In genomic region chr6:26474439-26474881, GRCh38 we compare ENCODE assay signal across 9 cellular contexts. TPM values are rescaled to one million over a fixed set of nuclear protein-coding genes. Genes with fewer than 3 reads are reported as not detected.
A peak's percentile ranks its signal among the peaks of the same experiment; 100 is the strongest.
DNase-seq lines count a peak whose midpoint lies in the region; ATAC-seq, FAIRE-seq and TF ChIP-seq lines count a peak whose summit lies in the region.
"Had no signal": no experiment of that assay in that cellular context is flagged by ENCODE, and none has a peak within 500 bp of the region (broad histone marks: within the 10 kb centered on the region; RNA-seq: fewer than 3 reads in every experiment).

No MANE protein-coding gene starts in this region.

- intact Hi-C loops in heart left ventricle (cut with DNase I), result loop anchor here in 2 of 10 donors (5.0 kb wide), 1 partner anchor 48 kb away; no protein-coding TSS in a partner anchor
- intact Hi-C loops in spleen (cut with DNase I; ENCODE audit: low total_unique reads), result no loop called here

- peaks cover 40% of the 10 kb centered on the region for H3K4me1 Mint-ChIP-seq in T-helper 17 cell

- H3K36me3 Mint-ChIP-seq in T-helper 17 cell (ENCODE audit: low read depth), result peaks cover 2% of the 10 kb centered on the region

- POLR2A ChIA-PET in HEK293 (lab: Yijun Ruan, JAX), result interaction anchor here (0.9 to 1.9 kb wide), 12 partner anchors 10 to 258 kb away, joined by 3 to 14 read pairs (median 4); partner anchors contain the start of genes BTN2A1 and HMGN4

- DNase-seq in T-helper 17 cell, result no peak
- DNase-seq in heart left ventricle, result no peak
- no peak for DNase-seq in spleen
- no peak for DNase-seq in EL
- DNase-seq in SK-N-DZ (ENCODE audit: low spot score), result no peak
- no peak for DNase-seq in HTR-8/SVneo (ENCODE audit: insufficient read length, low spot score)

- H3K9me3 ChIP-seq in HEK293 (ENCODE audit: control insufficient read depth, insufficient read depth, low read depth, low read length), result no peaks in the 10 kb centered on the region
- H3K9me3 ChIP-seq in T-helper 17 cell (ENCODE audit: control insufficient read depth, low read length, poor library complexity, severe bottlenecking), result no peaks in the 10 kb centered on the region
- H3K9me3 ChIP-seq in heart left ventricle, result peaks cover 0 to 11% (median 0%) of the 10 kb centered on the region in 12 donors
- H3K9me3 ChIP-seq in spleen, result peaks cover 0 to 14% (median 12%) of the 10 kb centered on the region in 8 donors

- H3K27ac ChIP-seq in HEK293 (ENCODE audit: extremely low read depth, low read depth, low read length), result peak overlapping the region; percentile 76
- H3K27ac ChIP-seq in heart left ventricle, result peak overlapping the region; percentile 84 to 97 (median 88)
- peak overlapping the region; percentile 93 to 99 (median 96) for H3K27ac ChIP-seq in spleen

- no peaks in the 10 kb centered on the region for H3K27me3 Mint-ChIP-seq in T-helper 17 cell

- H3K4me3 ChIP-seq in HEK293 (ENCODE audit: low read depth, low read length), result peak overlapping the region; percentile 45
- H3K4me3 ChIP-seq in heart left ventricle, result peak overlapping the region; percentile 4 to 62 (median 50)
- peak overlapping the region; percentile 22 to 68 (median 36) for H3K4me3 ChIP-seq in spleen

- no peak for TF ChIP-seq POLR2A in heart left ventricle (IDR thresholded peaks at IDR 0.05)
- no peak for TF ChIP-seq POLR2A in spleen (IDR thresholded peaks at IDR 0.05)

- H3K4me3 Mint-ChIP-seq in T-helper 17 cell, result peak overlapping the region; percentile 95

- H3K36me3 ChIP-seq in HEK293 (ENCODE audit: control insufficient read depth in 2 of 2, insufficient read depth in 1 of 2, low read length in 2 of 2) (no peaks in the 10 kb centered on the region), heart left ventricle (peaks cover 0 to 7% (median 2%) of the 10 kb centered on the region in 9 donors), spleen (peaks cover 0 to 14% (median 8%) of the 10 kb centered on the region in 6 donors)

- H3K4me1 ChIP-seq in HEK293 (ENCODE audit: control insufficient read depth, insufficient read depth, low read length), result peaks cover 8% of the 10 kb centered on the region
- peaks cover 0 to 55% (median 7%) of the 10 kb centered on the region in 12 donors for H3K4me1 ChIP-seq in heart left ventricle
- peaks cover 24 to 63% (median 56%) of the 10 kb centered on the region in 6 donors for H3K4me1 ChIP-seq in spleen

- TF ChIP-seq CTCF in HEK293 (tag by site-specific recombination; IDR thresholded peaks at IDR 0.05) (no peak), heart left ventricle (IDR thresholded peaks at IDR 0.05) (no peak), spleen (IDR thresholded peaks at IDR 0.05 in 8 of 11, conservative IDR thresholded peaks at IDR 0.05 in 3 of 11) (peak in 1 of 11 experiments; percentile 1)

- no peak for FAIRE-seq in HTR-8/SVneo (lab: Jason Lieb, UNC)

- peak overlapping the region; percentile 99 for H3K27ac Mint-ChIP-seq in T-helper 17 cell

- H3K27me3 ChIP-seq in heart left ventricle (no peaks in the 10 kb centered on the region), spleen (replicated peaks in 1 of 7) (no peaks in the 10 kb centered on the region)

- ATAC-seq in T-helper 17 cell, result peak; percentile 9
- peak in 1 of 4 donors; percentile 10 for ATAC-seq in heart left ventricle
- no peak for ATAC-seq in GM21390 (IDR thresholded peaks at IDR 0.05; ENCODE audit: unreplicated experiment)

- CTCF ChIA-PET in HEK293 (lab: Yijun Ruan, JAX), result interaction anchor here (0.6 to 1.5 kb wide), 5 partner anchors 10 to 133 kb away, joined by 3 to 8 read pairs (median 5); no protein-coding TSS in a partner anchor

- 27 to 50% (median 44%) methylated on average over 2 of the region's 2 CpGs for WGBS in heart left ventricle, 4 donors
- WGBS in spleen, 5 donors, result 34 to 72% (median 55%) methylated on average over 2 of the region's 2 CpGs

TF ChIP-seq in HEK293, 187 proteins besides CTCF, POLR2A, EP300 and RAD21 (continues in another document):
- TF ChIP-seq ZNF624 (tag by site-specific recombination; IDR thresholded peaks at IDR 0.05), result no peak
- TF ChIP-seq PRDM1 (tag by site-specific recombination; IDR thresholded peaks at IDR 0.05), result peak; percentile 57; the same call in 1 of the 2 replicates
- no peak for TF ChIP-seq ZNF837 (tag by site-specific recombination; IDR thresholded peaks at IDR 0.05)
- no peak for TF ChIP-seq ZNF350 (tag by site-specific recombination; IDR thresholded peaks at IDR 0.05)
- TF ChIP-seq, protein P1, sequence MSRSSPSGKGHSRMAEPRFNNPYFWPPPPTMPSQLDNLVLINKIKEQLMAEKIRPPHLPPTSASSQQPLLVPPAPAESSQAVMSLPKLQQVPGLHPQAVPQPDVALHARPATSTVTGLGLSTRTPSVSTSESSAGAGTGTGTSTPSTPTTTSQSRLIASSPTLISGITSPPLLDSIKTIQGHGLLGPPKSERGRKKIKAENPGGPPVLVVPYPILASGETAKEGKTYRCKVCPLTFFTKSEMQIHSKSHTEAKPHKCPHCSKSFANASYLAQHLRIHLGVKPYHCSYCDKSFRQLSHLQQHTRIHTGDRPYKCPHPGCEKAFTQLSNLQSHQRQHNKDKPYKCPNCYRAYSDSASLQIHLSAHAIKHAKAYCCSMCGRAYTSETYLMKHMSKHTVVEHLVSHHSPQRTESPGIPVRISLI (tag by site-specific recombination; IDR thresholded peaks at IDR 0.05), result 0 out of 2 replicates have a peak, but pooled peaks have one; percentile 41
- no peak for TF ChIP-seq ZBTB1 (tag by site-specific recombination; IDR thresholded peaks at IDR 0.05)
- peak; percentile 54 for TF ChIP-seq ZBTB17 (tag by site-specific recombination; IDR thresholded peaks at IDR 0.05)
- TF ChIP-seq ZNF785 (tag by site-specific recombination; IDR thresholded peaks at IDR 0.05), result no peak
- TF ChIP-seq PRDM10 (tag by site-specific recombination; IDR thresholded peaks at IDR 0.05), result peak; percentile 9; the same call in 1 of the 2 replicates
- TF ChIP-seq ZNF292 (tag by site-specific recombination; IDR thresholded peaks at IDR 0.05; ENCODE audit: borderline replicate concordance, low read depth), result no peak
- TF ChIP-seq ZNF610 (tag by site-specific recombination; IDR thresholded peaks at IDR 0.05; ENCODE audit: borderline replicate concordance), result no peak
- TF ChIP-seq SP2 (tag by site-specific recombination; IDR thresholded peaks at IDR 0.05), result no peak
- peak; percentile 76 for TF ChIP-seq ZNF335 (tag by site-specific recombination; conservative IDR thresholded peaks at IDR 0.05)
- 0 out of 2 replicates have a peak, but pooled peaks have one; percentile 7 for TF ChIP-seq ZNF2 (tag by site-specific recombination; IDR thresholded peaks at IDR 0.05)
- TF ChIP-seq ZNF777 (tag by site-specific recombination; IDR thresholded peaks at IDR 0.05; ENCODE audit: borderline replicate concordance), result no peak
- TF ChIP-seq ZNF19 (tag by site-specific recombination; IDR thresholded peaks at IDR 0.05; ENCODE audit: low read depth), result no peak
- TF ChIP-seq ZNF660 (tag by site-specific recombination; IDR thresholded peaks at IDR 0.05), result peak; percentile 75; the same call in 1 of the 2 replicates
- TF ChIP-seq ZNF76 (tag by site-specific recombination; IDR thresholded peaks at IDR 0.05; ENCODE audit: borderline replicate concordance, low read depth), result no peak
- no peak for TF ChIP-seq SALL2 (tag by site-specific recombination; IDR thresholded peaks at IDR 0.05; ENCODE audit: borderline replicate concordance)
- no peak for TF ChIP-seq GLI4 (tag by site-specific recombination; IDR thresholded peaks at IDR 0.05)

RNA-seq across cellular contexts. Expression of gene BTN2A1, which starts 16.7 kb away (rescaled TPM):
- total RNA-seq in T-helper 17 cell (10 to 100 TPM; 25.9 to 27.9 TPM), heart left ventricle (10 to 100 TPM in 7 of 9 donors, 1 to 10 TPM in 2; 9.2 to 26.2 (median 14.8) TPM), spleen (10 to 100 TPM; 31.7 to 50.8 (median 41.4) TPM)
- polyA plus RNA-seq in heart left ventricle (10 to 100 TPM in 1 of 2 donors, 1 to 10 TPM in 1; 6.6 to 26.7 TPM), spleen (10 to 100 TPM; 17.0 to 31.4 (median 29.8) TPM)
- 17.2 and 17.9 TPM in 2 replicates for polyA plus RNA-seq in SK-N-DZ (2014; cell fraction: cytosol; rRNA removed)
- polyA plus RNA-seq in SK-N-DZ (2014; cell fraction: nucleus; rRNA removed), result 19.9 and 23.3 TPM in 2 replicates

RNA-seq across cellular contexts. Expression of gene BTN1A1, which starts 25.6 kb away (rescaled TPM):
- total RNA-seq in T-helper 17 cell, result under 1 TPM in 1 of 2 donors, not detected in 1; 0.10 TPM
- total RNA-seq in heart left ventricle, result not detected
- not detected for polyA plus RNA-seq in heart left ventricle
- total RNA-seq in spleen, result 1 to 10 TPM in 1 of 7 donors, under 1 TPM in 6; 0.23 to 1.1 (median 0.32) TPM
- under 1 TPM; 0.33 to 0.58 (median 0.39) TPM for polyA plus RNA-seq in spleen
- polyA plus RNA-seq in SK-N-DZ (2014; cell fraction: cytosol; rRNA removed), result 0.03 and 0.16 TPM in 2 replicates
- 0.17 TPM in 1 of 2 replicates, not detected in the other for polyA plus RNA-seq in SK-N-DZ (2014; cell fraction: nucleus; rRNA removed)
- total RNA-seq: SK-MEL-5 had no signal

RNA-seq across cellular contexts. Expression of gene BTN3A3, which starts 34.2 kb away (rescaled TPM):
- total RNA-seq in T-helper 17 cell (10 to 100 TPM; 51.6 to 78.0 TPM), heart left ventricle (10 to 100 TPM in 2 of 9 donors, 1 to 10 TPM in 7; 4.8 to 31.2 (median 7.9) TPM), spleen (100 to 1,000 TPM in 2 of 7 donors, 10 to 100 TPM in 5; 82.8 to 128 (median 89.5) TPM)
- polyA plus RNA-seq in heart left ventricle (1 to 10 TPM; 5.9 to 7.7 TPM), spleen (10 to 100 TPM; 20.0 to 26.8 (median 22.3) TPM)
- polyA plus RNA-seq in SK-N-DZ (2014; cell fraction: cytosol; rRNA removed), result 0.38 TPM in 1 of 2 replicates, not detected in the other
- polyA plus RNA-seq in SK-N-DZ (2014; cell fraction: nucleus; rRNA removed), result 0.26 and 1.3 TPM in 2 replicates
